ENCODE assay signal across 8 cellular contexts in the genomic region with DNA sequence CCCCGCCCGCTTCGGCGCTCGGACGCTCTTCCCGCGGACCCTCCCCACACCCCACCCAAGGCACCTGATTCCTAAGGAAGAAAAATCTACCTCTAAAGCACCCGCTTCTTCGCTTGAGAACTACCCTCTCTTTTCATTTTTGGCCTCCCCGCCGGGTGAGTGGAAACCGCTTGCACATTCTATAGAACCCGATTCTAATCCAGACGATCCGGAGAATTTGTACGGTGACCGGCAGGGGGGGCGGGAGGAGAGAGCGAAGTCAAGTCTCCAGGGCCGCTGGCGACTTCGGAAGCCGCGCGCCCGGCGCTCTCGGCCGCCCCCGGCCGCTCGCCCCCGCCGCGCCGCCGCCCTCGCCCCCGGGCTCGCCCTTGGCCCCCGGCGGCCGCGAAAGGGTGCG. TPM values are rescaled to one million over a fixed set of nuclear protein-coding genes. Genes with fewer than 3 reads are reported as not detected.
DNase-seq lines count a peak whose midpoint lies in the region; ATAC-seq and TF ChIP-seq lines count a peak whose summit lies in the region.

A gene (plus strand): TSS at position 262 of the 397 bp plus-strand sequence. CDS start 221 bp downstream, outside the sequence.

- intact Hi-C loops in A673 (cut with micrococcal nuclease; ENCODE audit: unreplicated experiment) (loop anchor here (5.0 kb wide), 1 partner anchor 301 kb away; no protein-coding TSS in a partner anchor), colonic mucosa (cut with DNase I) (loop anchor here (5.0 to 10.0 kb wide), 2 partner anchors 116 to 301 kb away; no protein-coding TSS in a partner anchor)

- H3K36me3 ChIP-seq in A673 (ENCODE audit: insufficient read depth, low read length, poor library complexity, severe bottlenecking) (no peaks in the 10 kb centered on the region), HAP-1 (replicated peaks) (peaks cover 7% of the 10 kb centered on the region), colonic mucosa (no peaks in the 10 kb centered on the region)

- no TSS peak for BruUV-seq in A673 (replicated peaks; lab: Mats Ljungman, UMichigan)

- ATAC-seq in SK-N-SH treated with all-trans-retinoic acid at 6 μM for 48 hours (peak; percentile 73), GM19452 (IDR thresholded peaks at IDR 0.05; ENCODE audit: unreplicated experiment) (no peak)

- peaks cover 5% of the 10 kb centered on the region for H3K4me1 ChIP-seq in A673 (ENCODE audit: insufficient read depth, low read length, poor library complexity, severe bottlenecking)
- H3K4me1 ChIP-seq in HAP-1 = peaks cover 47% of the 10 kb centered on the region
- H3K4me1 ChIP-seq in colonic mucosa = no peaks in the 10 kb centered on the region

- in situ Hi-C loops in HAP-1 (cut with MboI; ENCODE audit: low sequenced_read_pairs) = no loop called here

- CTCF ChIA-PET in A673 (lab: Charles Lee) = no interaction called here

- H3K27ac ChIP-seq in A673 (ENCODE audit: low read depth, low read length, poor library complexity, severe bottlenecking) (no peak within 1 kb of the TSS), colonic mucosa (peak within 1 kb of the TSS; percentile 24), layer of hippocampus (ENCODE audit: low read depth, low read length) (peak within 1 kb of the TSS; percentile 42)

- POLR2A ChIA-PET in A673 (lab: Charles Lee; ENCODE audit: low non-redundant PET) = no interaction called here

- DNase-seq in A673 (ENCODE audit: low spot score) (peak; percentile 80), HAP-1 (ENCODE audit: low spot score in 2 of 2) (peak; percentile 69 to 86), colonic mucosa (peak; percentile 86), NCI-H2196 treated with DMSO at 0.1 percent for 48 hours (lab: John Stamatoyannopoulos, UW; ENCODE audit: unreplicated experiment) (no peak)
- peak; percentile 10 to 23 (median 15) for DNase-seq in stimulated activated CD4-positive, alpha-beta T cell treated with anti-CD3 and anti-CD28 coated beads, Interleukin-12 subunit alpha, Interleukin-12 subunit beta, amount 100 ng/mL, for 48 hours (ENCODE audit: low read depth in 2 of 3, low spot score in 1 of 3)

- peak; percentile 33; the same call in 1 of the 2 replicates for TF ChIP-seq CTCF in A673 (conservative IDR thresholded peaks at IDR 0.05; ENCODE audit: low read depth, low read length)
- no peak for TF ChIP-seq CTCF in colonic mucosa (IDR thresholded peaks at IDR 0.05)

- H3K9me3 ChIP-seq in A673 (ENCODE audit: low read depth, low read length, poor library complexity, severe bottlenecking) (no peaks in the 10 kb centered on the region), HAP-1 (no peaks in the 10 kb centered on the region), colonic mucosa (no peaks in the 10 kb centered on the region)

- H3K27me3 ChIP-seq in A673 (replicated peaks; ENCODE audit: insufficient read depth, low read depth, low read length, poor library complexity) (peaks cover 6% of the 10 kb centered on the region), HAP-1 (ENCODE audit: low read depth) (no peaks in the 10 kb centered on the region), colonic mucosa (no peaks in the 10 kb centered on the region), layer of hippocampus (ENCODE audit: control insufficient read depth, insufficient read depth, low read length) (no peaks in the 10 kb centered on the region)

- peak within 1 kb of the TSS; percentile 57 for H3K4me3 ChIP-seq in A673 (ENCODE audit: low read depth, low read length, poor library complexity, severe bottlenecking)
- peak within 1 kb of the TSS; percentile 66 for H3K4me3 ChIP-seq in HAP-1
- peak within 1 kb of the TSS; percentile 77 for H3K4me3 ChIP-seq in colonic mucosa

- H3K9ac ChIP-seq in colonic mucosa (ENCODE audit: low read depth in 2 of 2, low read length in 2 of 2) = peak within 1 kb of the TSS; percentile 54 to 64

TF ChIP-seq in SK-N-SH treated with all-trans-retinoic acid at 6 μM for 48 hours, 23 proteins besides CTCF, POLR2A, EP300 and RAD21:
- TF ChIP-seq ZNF8 (CRISPR knock-in tag; IDR thresholded peaks at IDR 0.05) (no peak), ZNF70 (CRISPR knock-in tag; IDR thresholded peaks at IDR 0.05) (no peak), PPARA (CRISPR knock-in tag; IDR thresholded peaks at IDR 0.05; ENCODE audit: borderline replicate concordance) (no peak)
- TF ChIP-seq, protein P1, sequence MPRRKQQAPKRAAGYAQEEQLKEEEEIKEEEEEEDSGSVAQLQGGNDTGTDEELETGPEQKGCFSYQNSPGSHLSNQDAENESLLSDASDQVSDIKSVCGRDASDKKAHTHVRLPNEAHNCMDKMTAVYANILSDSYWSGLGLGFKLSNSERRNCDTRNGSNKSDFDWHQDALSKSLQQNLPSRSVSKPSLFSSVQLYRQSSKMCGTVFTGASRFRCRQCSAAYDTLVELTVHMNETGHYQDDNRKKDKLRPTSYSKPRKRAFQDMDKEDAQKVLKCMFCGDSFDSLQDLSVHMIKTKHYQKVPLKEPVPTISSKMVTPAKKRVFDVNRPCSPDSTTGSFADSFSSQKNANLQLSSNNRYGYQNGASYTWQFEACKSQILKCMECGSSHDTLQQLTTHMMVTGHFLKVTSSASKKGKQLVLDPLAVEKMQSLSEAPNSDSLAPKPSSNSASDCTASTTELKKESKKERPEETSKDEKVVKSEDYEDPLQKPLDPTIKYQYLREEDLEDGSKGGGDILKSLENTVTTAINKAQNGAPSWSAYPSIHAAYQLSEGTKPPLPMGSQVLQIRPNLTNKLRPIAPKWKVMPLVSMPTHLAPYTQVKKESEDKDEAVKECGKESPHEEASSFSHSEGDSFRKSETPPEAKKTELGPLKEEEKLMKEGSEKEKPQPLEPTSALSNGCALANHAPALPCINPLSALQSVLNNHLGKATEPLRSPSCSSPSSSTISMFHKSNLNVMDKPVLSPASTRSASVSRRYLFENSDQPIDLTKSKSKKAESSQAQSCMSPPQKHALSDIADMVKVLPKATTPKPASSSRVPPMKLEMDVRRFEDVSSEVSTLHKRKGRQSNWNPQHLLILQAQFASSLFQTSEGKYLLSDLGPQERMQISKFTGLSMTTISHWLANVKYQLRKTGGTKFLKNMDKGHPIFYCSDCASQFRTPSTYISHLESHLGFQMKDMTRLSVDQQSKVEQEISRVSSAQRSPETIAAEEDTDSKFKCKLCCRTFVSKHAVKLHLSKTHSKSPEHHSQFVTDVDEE (CRISPR knock-in tag; IDR thresholded peaks at IDR 0.05) = no peak
- TF ChIP-seq, protein P2, sequence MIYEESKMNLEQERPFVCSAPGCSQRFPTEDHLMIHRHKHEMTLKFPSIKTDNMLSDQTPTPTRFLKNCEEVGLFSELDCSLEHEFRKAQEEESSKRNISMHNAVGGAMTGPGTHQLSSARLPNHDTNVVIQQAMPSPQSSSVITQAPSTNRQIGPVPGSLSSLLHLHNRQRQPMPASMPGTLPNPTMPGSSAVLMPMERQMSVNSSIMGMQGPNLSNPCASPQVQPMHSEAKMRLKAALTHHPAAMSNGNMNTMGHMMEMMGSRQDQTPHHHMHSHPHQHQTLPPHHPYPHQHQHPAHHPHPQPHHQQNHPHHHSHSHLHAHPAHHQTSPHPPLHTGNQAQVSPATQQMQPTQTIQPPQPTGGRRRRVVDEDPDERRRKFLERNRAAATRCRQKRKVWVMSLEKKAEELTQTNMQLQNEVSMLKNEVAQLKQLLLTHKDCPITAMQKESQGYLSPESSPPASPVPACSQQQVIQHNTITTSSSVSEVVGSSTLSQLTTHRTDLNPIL (CRISPR knock-in tag; IDR thresholded peaks at IDR 0.05; ENCODE audit: low read depth) = no peak

RNA-seq across cellular contexts. Expression of the gene that starts here (rescaled TPM):
- 0.24 and 0.55 TPM in 2 replicates for total RNA-seq in A673 (2021)
- total RNA-seq in colonic mucosa = 1 to 10 TPM; 2.8 to 4.9 TPM

Comparison
In these comparisons a context has a peak if more than half of its experiments do, and no peak if none do; other contexts are left out.
1. Peak in DNase-seq and H3K4me3 ChIP-seq in A673; RNA of the gene not detected or under 1 TPM.